Comparison of ENCODE assay signal across 8 cellular contexts in genomic region chr6:78868124-78868523, GRCh38. TPM values are rescaled to one million over a fixed set of nuclear protein-coding genes. Genes with fewer than 3 reads are reported as not detected.
DNase-seq lines count a peak whose midpoint lies in the region; ATAC-seq, FAIRE-seq and TF ChIP-seq lines count a peak whose summit lies in the region.

No MANE protein-coding gene starts in this region.

- TF ChIP-seq CTCF in GM23338 (conservative IDR thresholded peaks at IDR 0.05; ENCODE audit: low read depth in 2 of 2) (no peak), fibroblast of pulmonary artery (IDR thresholded peaks at IDR 0.05; ENCODE audit: low read length, missing control alignments) (no peak)

- peak overlapping the region; percentile 98 for H2AFZ ChIP-seq in GM23338

- H3K27me3 ChIP-seq in GM23338 (ENCODE audit: insufficient read depth) (no peaks in the 10 kb centered on the region), skeletal muscle satellite cell (ENCODE audit: control insufficient read depth, insufficient read depth, low read length) (no peaks in the 10 kb centered on the region)

- H3K9me2 ChIP-seq in GM23338 (ENCODE audit: insufficient read depth), result no peaks in the 10 kb centered on the region

- H3K4me3 Mint-ChIP-seq in GM23338, result peak overlapping the region; percentile 91

- no peaks in the 10 kb centered on the region for H3F3A ChIP-seq in GM23338 (replicated peaks; ENCODE audit: low read depth)

- H3K4me1 Mint-ChIP-seq in GM23338, result peaks cover 6% of the 10 kb centered on the region; the same call in 2 of the 3 replicates

- peaks cover 4% of the 10 kb centered on the region for H3K36me3 Mint-ChIP-seq in GM23338 (ENCODE audit: low read depth)

- peak overlapping the region; percentile 63 for H3K4me3 ChIP-seq in GM23338
- H3K4me3 ChIP-seq in SK-N-MC, result peak overlapping the region; percentile 82
- H3K4me3 ChIP-seq in fibroblast of pulmonary artery (replicated peaks; ENCODE audit: low read depth, low read length), result peak overlapping the region; percentile 95
- H3K4me3 ChIP-seq in skeletal muscle satellite cell (ENCODE audit: low read length), result peak overlapping the region; percentile 94

- H3K27ac Mint-ChIP-seq in GM23338, result peak overlapping the region; percentile 97

- H3K9me3 ChIP-seq in SK-N-MC (ENCODE audit: low read depth, low read length) (no peaks in the 10 kb centered on the region), skeletal muscle satellite cell (replicated peaks; ENCODE audit: low read length) (no peaks in the 10 kb centered on the region)

- no peaks in the 10 kb centered on the region for H4K20me1 ChIP-seq in GM23338 (replicated peaks; ENCODE audit: insufficient read depth)

- H3K9ac ChIP-seq in SK-N-MC (ENCODE audit: insufficient read length) (peak overlapping the region; percentile 71), skeletal muscle satellite cell (ENCODE audit: low read depth, low read length) (peak overlapping the region; percentile 82)

- ATAC-seq in GM23338, result no peak

- H3K27me3 Mint-ChIP-seq in GM23338 (ENCODE audit: insufficient read depth, low read depth, poor library complexity), result peaks cover 5% of the 10 kb centered on the region

- no peak for FAIRE-seq in HTR-8/SVneo (lab: Jason Lieb, UNC)

- DNase-seq in GM23338 (ENCODE audit: low spot score) (no peak), SK-N-MC (ENCODE audit: low read depth, low spot score) (no peak), fibroblast of pulmonary artery (ENCODE audit: low read depth) (peak; percentile 5), NCI-H2196 (lab: John Stamatoyannopoulos, UW; ENCODE audit: unreplicated experiment) (no peak), HTR-8/SVneo (ENCODE audit: insufficient read length, low spot score) (no peak)
- no peak for DNase-seq in stimulated activated CD4-positive, alpha-beta T cell treated with anti-CD3 and anti-CD28 coated beads, Interleukin-1b, Interleukin-23, amount 100 ng/mL, for 48 hours
- no peak for DNase-seq in activated CD4-positive, alpha-beta T cell treated with anti-CD3 and anti-CD28 coated beads, Interleukin-2, amount 50 U/mL, for 1 hour

- no peaks in the 10 kb centered on the region for H3K9me3 Mint-ChIP-seq in GM23338

- H3K27ac ChIP-seq in GM23338 (ENCODE audit: low read depth) (peak overlapping the region; percentile 87), SK-N-MC (no peak overlapping the region)

- H3K4me2 ChIP-seq in GM23338 (peak overlapping the region; percentile 75), skeletal muscle satellite cell (ENCODE audit: low read length) (peak overlapping the region; percentile 86)

- H3K36me3 ChIP-seq in GM23338 (ENCODE audit: insufficient read depth), result no peaks in the 10 kb centered on the region
- H3K36me3 ChIP-seq in SK-N-MC (ENCODE audit: insufficient read depth, low read length), result no peaks in the 10 kb centered on the region
- no peaks in the 10 kb centered on the region for H3K36me3 ChIP-seq in skeletal muscle satellite cell (ENCODE audit: insufficient read depth, low read length)

- 0 out of 2 replicates have a peak, but pooled peaks cover 3% of the 10 kb centered on the region for H3K79me2 ChIP-seq in GM23338 (replicated peaks; ENCODE audit: insufficient read depth)

- peaks cover 5% of the 10 kb centered on the region; the same call in 1 of the 2 replicates for H3K4me1 ChIP-seq in GM23338 (ENCODE audit: insufficient read depth)
- H3K4me1 ChIP-seq in skeletal muscle satellite cell (ENCODE audit: control insufficient read depth, insufficient read depth, low read length), result no peaks in the 10 kb centered on the region

TF ChIP-seq in GM23338, 12 proteins besides CTCF, POLR2A, EP300 and RAD21:
- TF ChIP-seq ZNF331 (CRISPR knock-in tag; IDR thresholded peaks at IDR 0.05; ENCODE audit: low read depth) (no peak), POLR2AphosphoS5 (IDR thresholded peaks at IDR 0.05; ENCODE audit: low read depth) (no peak), CREB1 (CRISPR knock-in tag; IDR thresholded peaks at IDR 0.05; ENCODE audit: low read depth) (no peak), JUNB (IDR thresholded peaks at IDR 0.05; ENCODE audit: unreplicated experiment) (no peak)
- TF ChIP-seq, protein P1, sequence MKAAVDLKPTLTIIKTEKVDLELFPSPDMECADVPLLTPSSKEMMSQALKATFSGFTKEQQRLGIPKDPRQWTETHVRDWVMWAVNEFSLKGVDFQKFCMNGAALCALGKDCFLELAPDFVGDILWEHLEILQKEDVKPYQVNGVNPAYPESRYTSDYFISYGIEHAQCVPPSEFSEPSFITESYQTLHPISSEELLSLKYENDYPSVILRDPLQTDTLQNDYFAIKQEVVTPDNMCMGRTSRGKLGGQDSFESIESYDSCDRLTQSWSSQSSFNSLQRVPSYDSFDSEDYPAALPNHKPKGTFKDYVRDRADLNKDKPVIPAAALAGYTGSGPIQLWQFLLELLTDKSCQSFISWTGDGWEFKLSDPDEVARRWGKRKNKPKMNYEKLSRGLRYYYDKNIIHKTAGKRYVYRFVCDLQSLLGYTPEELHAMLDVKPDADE (IDR thresholded peaks at IDR 0.05), result no peak

RNA-seq across cellular contexts. Expression of gene IRAK1BP1, which starts 0.8 kb away (rescaled TPM):
- 9.2 and 12.8 TPM in 2 replicates for total RNA-seq in GM23338 (2014; rRNA removed; shearing (Covaris generic))
- polyA plus RNA-seq in GM23338 (2016; fragmentation: Nextera tagmentation; extraction: Ambion mirVana), result 11.7 and 13.5 TPM in 2 replicates
- total RNA-seq in skeletal muscle satellite cell (2012; rRNA removed), result 3.5 and 4.4 TPM in 2 replicates
